20 cellular contexts compared by ENCODE assay signal in the genomic region with DNA sequence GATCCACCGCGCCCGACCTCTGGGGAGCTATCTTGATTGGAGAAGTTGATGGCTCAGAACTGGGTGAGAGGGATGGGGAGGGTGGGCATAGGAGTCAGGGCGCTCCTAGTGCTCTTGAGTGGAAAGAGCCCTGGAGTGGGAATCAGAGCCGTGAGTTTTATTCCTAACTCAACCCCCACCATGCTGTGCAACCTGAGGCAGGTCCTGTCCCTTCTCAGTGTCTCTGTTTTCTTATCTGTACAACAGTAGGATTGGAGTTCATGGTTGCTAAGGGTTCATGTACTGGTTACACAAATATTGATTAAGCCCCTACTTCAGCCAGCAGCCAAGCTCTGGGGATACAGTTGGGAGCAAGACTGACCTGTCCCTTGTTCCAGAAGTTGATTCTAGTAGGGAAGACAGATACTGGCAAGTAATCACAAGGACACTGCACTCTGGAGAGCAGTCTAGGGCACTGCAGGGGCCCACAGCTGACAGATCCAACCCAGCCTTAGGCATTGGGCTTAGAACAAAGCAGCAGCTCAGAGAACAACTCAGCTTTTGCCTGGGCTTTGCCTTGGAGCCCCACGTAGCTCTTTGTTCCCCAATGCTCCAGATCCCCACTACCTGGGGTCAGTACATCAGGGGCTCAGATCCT.
"Had no signal": no experiment of that assay in that cellular context is flagged by ENCODE, and none has a peak within 500 bp of the region (broad histone marks: within the 10 kb centered on the region; RNA-seq: fewer than 3 reads in every experiment).

No MANE protein-coding gene starts in this region.

- H3K36me3 Mint-ChIP-seq: activated naive CD4-positive, alpha-beta T cell treated with anti-CD3 and anti-CD28 coated beads, Interleukin-2, amount 50 U/mL, for 24 hours; natural killer cell had no signal

- H3K4me3 ChIP-seq: cardiac muscle cell, esophagus muscularis mucosa, lower lobe of right lung had no signal

- H3K4me3 Mint-ChIP-seq: activated naive CD4-positive, alpha-beta T cell treated with anti-CD3 and anti-CD28 coated beads, Interleukin-2, amount 50 U/mL, for 24 hours; dendritic cell treated with granulocyte-macrophage colony-stimulating factor and Interleukin-4, amounts not matched to agents 40 ng/mL and 50 ng/mL, for 4 days; natural killer cell; stimulated activated naive CD8-positive, alpha-beta T cell treated with anti-CD3 and anti-CD28 coated beads, Interleukin-15, Interleukin-2, amounts not matched to agents 100 ng/mL and 50 ng/mL, for 24 hours had no signal

- H3K9me3 Mint-ChIP-seq: activated naive CD4-positive, alpha-beta T cell treated with anti-CD3 and anti-CD28 coated beads, Interleukin-2, amount 50 U/mL, for 24 hours; dendritic cell treated with granulocyte-macrophage colony-stimulating factor and Interleukin-4, amounts not matched to agents 40 ng/mL and 50 ng/mL, for 4 days; natural killer cell; stimulated activated naive CD8-positive, alpha-beta T cell treated with anti-CD3 and anti-CD28 coated beads, Interleukin-15, Interleukin-2, amounts not matched to agents 100 ng/mL and 50 ng/mL, for 24 hours had no signal

- FAIRE-seq: endothelial cell of umbilical vein, islet of Langerhans had no signal

- H3K27me3 ChIP-seq: cardiac muscle cell had no signal

- H3K4me1 ChIP-seq: esophagus muscularis mucosa, lower lobe of right lung had no signal

- H3K27ac ChIP-seq: esophagus muscularis mucosa, lower lobe of right lung had no signal

- H3K4me1 Mint-ChIP-seq: activated naive CD4-positive, alpha-beta T cell treated with anti-CD3 and anti-CD28 coated beads, Interleukin-2, amount 50 U/mL, for 24 hours; natural killer cell had no signal

- H3K36me3 ChIP-seq: cardiac muscle cell, esophagus muscularis mucosa, lower lobe of right lung had no signal

- H3K9me3 ChIP-seq: esophagus muscularis mucosa, lower lobe of right lung had no signal

- H3K27me3 Mint-ChIP-seq: stimulated activated naive CD8-positive, alpha-beta T cell treated with anti-CD3 and anti-CD28 coated beads, Interleukin-15, Interleukin-2, amounts not matched to agents 100 ng/mL and 50 ng/mL, for 24 hours had no signal

- H3K27ac Mint-ChIP-seq: activated naive CD4-positive, alpha-beta T cell treated with anti-CD3 and anti-CD28 coated beads, Interleukin-2, amount 50 U/mL, for 24 hours; dendritic cell treated with granulocyte-macrophage colony-stimulating factor and Interleukin-4, amounts not matched to agents 40 ng/mL and 50 ng/mL, for 4 days; natural killer cell; stimulated activated naive CD8-positive, alpha-beta T cell treated with anti-CD3 and anti-CD28 coated beads, Interleukin-15, Interleukin-2, amounts not matched to agents 100 ng/mL and 50 ng/mL, for 24 hours had no signal

- ATAC-seq: left cardiac atrium, natural killer cell had no signal

- DNase-seq: activated CD4-positive, alpha-beta T cell treated with anti-CD3 and anti-CD28 coated beads for 1 hour; activated CD4-positive, alpha-beta T cell treated with anti-CD3 and anti-CD28 coated beads, Interleukin-2, amount 50 U/mL, for 4 hours; activated gamma-delta T cell; effector CD8-positive, alpha-beta T cell; hippocampal formation; left cardiac atrium; lower lobe of right lung; natural killer cell; nucleus accumbens; stimulated activated CD4-positive, alpha-beta T cell treated with anti-CD3 and anti-CD28 coated beads, Interleukin-2, amount 100 ng/mL, for 24 hours; T-helper 1 cell; T-helper 9 cell; trophoblast cell had no signal
